Comparison of ENCODE assay signal across 8 cellular contexts in genomic region chr18:35241523-35241804, GRCh38. TPM values are rescaled to one million over a fixed set of nuclear protein-coding genes. Genes with fewer than 3 reads are reported as not detected.
DNase-seq lines count a peak whose midpoint lies in the region; ATAC-seq and TF ChIP-seq lines count a peak whose summit lies in the region.

No MANE protein-coding gene starts in this region.

- no peaks in the 10 kb centered on the region for H3K9me3 Mint-ChIP-seq in GM23338

- H3K4me1 ChIP-seq in GM23338 (ENCODE audit: insufficient read depth) (no peaks in the 10 kb centered on the region), PC-9 (replicated peaks; ENCODE audit: insufficient read depth) (no peaks in the 10 kb centered on the region; the same call in 1 of the 2 replicates), esophagus muscularis mucosa (peaks cover 10 to 24% (median 22%) of the 10 kb centered on the region in 4 donors)

- peaks cover 41% of the 10 kb centered on the region for H3K36me3 ChIP-seq in GM23338 (ENCODE audit: insufficient read depth)
- H3K36me3 ChIP-seq in PC-9 (ENCODE audit: low read depth) = peaks cover 29% of the 10 kb centered on the region
- H3K36me3 ChIP-seq in esophagus muscularis mucosa = peaks cover 35 to 42% (median 38%) of the 10 kb centered on the region in 4 donors

- peak overlapping the region; percentile 91 for H3K4me3 Mint-ChIP-seq in GM23338

- peaks cover 47% of the 10 kb centered on the region for H3K36me3 Mint-ChIP-seq in GM23338 (ENCODE audit: low read depth)

- CTCF ChIA-PET in PC-9 (lab: Charles Lee) = no interaction called here

- H2AFZ ChIP-seq in GM23338 (no peak overlapping the region), PC-9 (peak overlapping the region; percentile 100)

- WGBS in esophagus muscularis mucosa = 2% methylated on average over 3 of the region's 3 CpGs

- peak overlapping the region; percentile 92 for H3K27ac ChIP-seq in GM23338 (ENCODE audit: low read depth)
- peak overlapping the region; percentile 67 for H3K27ac ChIP-seq in PC-9
- H3K27ac ChIP-seq in esophagus muscularis mucosa (replicated peaks in 1 of 4) = peak overlapping the region; percentile 89 to 99 (median 94)

- TF ChIP-seq EP300 in esophagus muscularis mucosa (IDR thresholded peaks at IDR 0.05) = no peak

- H3K4me2 ChIP-seq in GM23338 (peak overlapping the region; percentile 80), PC-9 (peak overlapping the region; percentile 96)

- ATAC-seq in GM23338 (no peak), HG02981 (IDR thresholded peaks at IDR 0.05; ENCODE audit: unreplicated experiment) (no peak)

- no peaks in the 10 kb centered on the region for H3F3A ChIP-seq in GM23338 (replicated peaks; ENCODE audit: low read depth)
- H3F3A ChIP-seq in PC-9 (ENCODE audit: insufficient read depth, low read depth) = 0 out of 2 replicates have a peak, but pooled peaks cover 3% of the 10 kb centered on the region

- peaks cover 4% of the 10 kb centered on the region for H3K27me3 Mint-ChIP-seq in GM23338 (ENCODE audit: insufficient read depth, low read depth, poor library complexity)

- no TSS peak for BruUV-seq in PC-9 (replicated peaks; lab: Mats Ljungman, UMichigan)

- DNase-seq in GM23338 (ENCODE audit: low spot score) (no peak), PC-9 (no peak), esophagus muscularis mucosa (ENCODE audit: extremely low spot score) (no peak), retinal pigment epithelial cell (ENCODE audit: low read depth) (no peak), cortex of kidney (lab: John Stamatoyannopoulos, UW) (no peak), middle frontal gyrus (ENCODE audit: extremely low spot score, low spot score) (no peak), NCI-H1436 treated with DMSO at 0.1 percent for 48 hours (lab: John Stamatoyannopoulos, UW) (no peak)

- peaks cover 5% of the 10 kb centered on the region; the same call in 1 of the 2 replicates for H4K20me1 ChIP-seq in GM23338 (replicated peaks; ENCODE audit: insufficient read depth)
- H4K20me1 ChIP-seq in PC-9 (ENCODE audit: insufficient read depth) = no peaks in the 10 kb centered on the region

- H3K4me1 Mint-ChIP-seq in GM23338 = peaks cover 3% of the 10 kb centered on the region; the same call in 2 of the 3 replicates

- no peak for TF ChIP-seq POLR2A in esophagus muscularis mucosa (IDR thresholded peaks at IDR 0.05; ENCODE audit: low read depth)

- H3K27me3 ChIP-seq in GM23338 (ENCODE audit: insufficient read depth) (no peaks in the 10 kb centered on the region), PC-9 (ENCODE audit: insufficient read depth, low read depth) (no peaks in the 10 kb centered on the region), esophagus muscularis mucosa (no peaks in the 10 kb centered on the region)

- H3K4me3 ChIP-seq in GM23338 (peak overlapping the region; percentile 66), PC-9 (peak overlapping the region; percentile 92), esophagus muscularis mucosa (peak overlapping the region; percentile 72 to 79 (median 75)), retinal pigment epithelial cell (ENCODE audit: low read length) (peak overlapping the region; percentile 77)

- H3K9me2 ChIP-seq in GM23338 (ENCODE audit: insufficient read depth) (no peaks in the 10 kb centered on the region), PC-9 (ENCODE audit: insufficient read depth) (no peaks in the 10 kb centered on the region)

- peaks cover 30% of the 10 kb centered on the region for H3K79me2 ChIP-seq in GM23338 (replicated peaks; ENCODE audit: insufficient read depth)
- peaks cover 13% of the 10 kb centered on the region; the same call in 1 of the 2 replicates for H3K79me2 ChIP-seq in PC-9 (ENCODE audit: low read depth)

- peak overlapping the region; percentile 100 for H3K27ac Mint-ChIP-seq in GM23338

- H3K9me3 ChIP-seq in PC-9 (ENCODE audit: insufficient read depth, low read depth) (peaks cover 20% of the 10 kb centered on the region), esophagus muscularis mucosa (no peaks in the 10 kb centered on the region)

- intact Hi-C loops in PC-9 (cut with micrococcal nuclease; ENCODE audit: unreplicated experiment) (loop anchor here (10.0 kb wide), 1 partner anchor 103 kb away; the partner anchor contains the start of gene ZNF24), esophagus muscularis mucosa (cut with DNase I) (loop anchor here (10.0 kb wide), 1 partner anchor 237 kb away; no protein-coding TSS in a partner anchor)

- POLR2A ChIA-PET in PC-9 (lab: Charles Lee; ENCODE audit: unreplicated experiment) = interaction anchor here (0.6 kb wide), 1 partner anchor 286 kb away, joined by 13 read pairs; no protein-coding TSS in a partner anchor

- TF ChIP-seq CTCF in GM23338 (conservative IDR thresholded peaks at IDR 0.05; ENCODE audit: low read depth in 2 of 2) (no peak), PC-9 (conservative IDR thresholded peaks at IDR 0.05) (no peak), esophagus muscularis mucosa (IDR thresholded peaks at IDR 0.05) (no peak), retinal pigment epithelial cell (conservative IDR thresholded peaks at IDR 0.05; ENCODE audit: low read depth, low read length) (no peak)

TF ChIP-seq in GM23338, 12 proteins besides CTCF, POLR2A, EP300 and RAD21:
- TF ChIP-seq ZNF331 (CRISPR knock-in tag; IDR thresholded peaks at IDR 0.05; ENCODE audit: low read depth) (no peak), EZH2 (IDR thresholded peaks at IDR 0.05; ENCODE audit: low read depth, unreplicated experiment) (no peak), ZNF114 (CRISPR knock-in tag; IDR thresholded peaks at IDR 0.05) (no peak)

RNA-seq across cellular contexts. Expression of gene ZNF397, which starts 0.6 kb away (rescaled TPM):
- 47.6 and 48.6 TPM in 2 replicates for total RNA-seq in GM23338 (2014; rRNA removed; shearing (Covaris generic))
- 19.1 and 20.7 TPM in 2 replicates for polyA plus RNA-seq in GM23338 (2016; fragmentation: Nextera tagmentation; extraction: Ambion mirVana)
- total RNA-seq in PC-9 (2021) = 8.1 and 9.3 TPM in 2 replicates
- total RNA-seq in esophagus muscularis mucosa = 10 to 100 TPM; 22.2 to 27.8 (median 24.9) TPM

RNA-seq across cellular contexts. Expression of gene ZSCAN30, which starts 48.6 kb away (rescaled TPM):
- total RNA-seq in GM23338 (2014; rRNA removed; shearing (Covaris generic)) = 15.5 and 21.8 TPM in 2 replicates
- polyA plus RNA-seq in GM23338 (2016; fragmentation: Nextera tagmentation; extraction: Ambion mirVana) = 7.0 and 12.3 TPM in 2 replicates
- total RNA-seq in PC-9 (2021) (16.9 and 18.5 TPM in 2 replicates), esophagus muscularis mucosa (10 to 100 TPM in 2 of 4 donors, 1 to 10 TPM in 2; 8.6 to 14.2 (median 10.2) TPM)
